In genomic region chr4:24897639-24898038, GRCh38 we compare ENCODE assay signal across 16 cellular contexts. TPM values are rescaled to one million over a fixed set of nuclear protein-coding genes. Genes with fewer than 3 reads are reported as not detected.
A peak's percentile ranks its signal among the peaks of the same experiment; 100 is the strongest.
DNase-seq lines count a peak whose midpoint lies in the region; ATAC-seq and TF ChIP-seq lines count a peak whose summit lies in the region.
"Had no signal": no experiment of that assay in that cellular context is flagged by ENCODE, and none has a peak within 500 bp of the region (broad histone marks: within the 10 kb centered on the region; RNA-seq: fewer than 3 reads in every experiment).

No MANE protein-coding gene starts in this region.

- intact Hi-C loops in esophagus muscularis mucosa (cut with DNase I), result no loop called here
- intact Hi-C loops in left cardiac atrium (cut with DNase I), result no loop called here

- 90% methylated on average over 6 of the region's 6 CpGs for WGBS in esophagus muscularis mucosa

- in situ Hi-C loops in G401 (cut with HindIII; ENCODE audit: low sequenced_read_pairs), result no loop called here

- H3K4me3 ChIP-seq in esophagus muscularis mucosa, result no peak overlapping the region

- H3K4me1 Mint-ChIP-seq in activated CD8-positive, alpha-beta T cell treated with anti-CD3 and anti-CD28 coated beads, Interleukin-2, amount 10 ng/mL, durations not matched to agents 7 days and 5 days (ENCODE audit: low read depth), result no peaks in the 10 kb centered on the region
- H3K4me1 Mint-ChIP-seq: B cell, CD14-positive monocyte had no signal

- peak overlapping the region in 3 of 4 donors; percentile 12 to 40 (median 27) for H3K27ac ChIP-seq in esophagus muscularis mucosa (replicated peaks in 1 of 4)
- H3K27ac ChIP-seq: HL-60 had no signal

- ATAC-seq in left cardiac atrium, result no peak
- ATAC-seq in activated CD8-positive, alpha-beta T cell treated with anti-CD3 and anti-CD28 coated beads, Interleukin-2, amount 10 ng/mL, durations not matched to agents 7 days and 5 days, result no peak
- ATAC-seq: CD8-positive, alpha-beta T cell had no signal

- no peak for TF ChIP-seq EP300 in esophagus muscularis mucosa (IDR thresholded peaks at IDR 0.05)

- H3K36me3 ChIP-seq in esophagus muscularis mucosa, result peaks cover 0 to 16% (median 6%) of the 10 kb centered on the region in 4 donors

- no peak overlapping the region for H3K27ac Mint-ChIP-seq in activated CD8-positive, alpha-beta T cell treated with anti-CD3 and anti-CD28 coated beads, Interleukin-2, amount 10 ng/mL, durations not matched to agents 7 days and 5 days
- H3K27ac Mint-ChIP-seq: B cell; CD14-positive monocyte; CD8-positive, alpha-beta T cell; HFFc6 had no signal

- POLR2A ChIA-PET in activated CD8-positive, alpha-beta T cell treated with anti-CD3 and anti-CD28 coated beads, Interleukin-2, amount 10 ng/mL, durations not matched to agents 7 days and 5 days (lab: Charles Lee), result no interaction called here

- peaks cover 0 to 32% (median 22%) of the 10 kb centered on the region in 4 donors for H3K4me1 ChIP-seq in esophagus muscularis mucosa

- H3K9me3 Mint-ChIP-seq in activated CD8-positive, alpha-beta T cell treated with anti-CD3 and anti-CD28 coated beads, Interleukin-2, amount 10 ng/mL, durations not matched to agents 7 days and 5 days (ENCODE audit: insufficient read depth), result no peaks in the 10 kb centered on the region
- H3K9me3 Mint-ChIP-seq: CD14-positive monocyte; CD8-positive, alpha-beta T cell; HFFc6 had no signal

- CTCF ChIA-PET in activated CD8-positive, alpha-beta T cell treated with anti-CD3 and anti-CD28 coated beads, Interleukin-2, amount 10 ng/mL, durations not matched to agents 7 days and 5 days (lab: Charles Lee), result no interaction called here

- H3K27me3 Mint-ChIP-seq in activated CD8-positive, alpha-beta T cell treated with anti-CD3 and anti-CD28 coated beads, Interleukin-2, amount 10 ng/mL, durations not matched to agents 7 days and 5 days (ENCODE audit: low read depth), result no peaks in the 10 kb centered on the region
- H3K27me3 Mint-ChIP-seq: B cell had no signal

- no peak for TF ChIP-seq POLR2A in esophagus muscularis mucosa (IDR thresholded peaks at IDR 0.05; ENCODE audit: low read depth)

- no peaks in the 10 kb centered on the region for H3K27me3 ChIP-seq in esophagus muscularis mucosa

- no peak overlapping the region for H3K4me3 Mint-ChIP-seq in activated CD8-positive, alpha-beta T cell treated with anti-CD3 and anti-CD28 coated beads, Interleukin-2, amount 10 ng/mL, durations not matched to agents 7 days and 5 days
- H3K4me3 Mint-ChIP-seq: B cell; CD14-positive monocyte; CD8-positive, alpha-beta T cell; HFFc6 had no signal

- no peaks in the 10 kb centered on the region for H3K9me3 ChIP-seq in esophagus muscularis mucosa

- no peaks in the 10 kb centered on the region for H3K36me3 Mint-ChIP-seq in activated CD8-positive, alpha-beta T cell treated with anti-CD3 and anti-CD28 coated beads, Interleukin-2, amount 10 ng/mL, durations not matched to agents 7 days and 5 days (ENCODE audit: low read depth)
- H3K36me3 Mint-ChIP-seq: CD8-positive, alpha-beta T cell had no signal

- DNase-seq in G401 (ENCODE audit: low spot score) (peak; percentile 58), esophagus muscularis mucosa (ENCODE audit: extremely low spot score) (no peak), superior temporal gyrus (ENCODE audit: extremely low spot score) (peak; percentile 19), NCI-H82 treated with DMSO at 0.1 percent for 48 hours (lab: John Stamatoyannopoulos, UW; ENCODE audit: unreplicated experiment) (no peak), NCI-H1105 (lab: John Stamatoyannopoulos, UW) (no peak), left cardiac atrium (no peak)
- no peak for DNase-seq in activated CD8-positive, alpha-beta T cell treated with anti-CD3 and anti-CD28 coated beads, Interleukin-2, amount 10 ng/mL, durations not matched to agents 7 days and 5 days
- DNase-seq: CD8-positive, alpha-beta T cell; COR-L47; DND-41; GF-D8; HCEC 1CT; HFFc6 had no signal

- no peak for TF ChIP-seq CTCF in esophagus muscularis mucosa (IDR thresholded peaks at IDR 0.05)

RNA-seq across cellular contexts. Expression of gene CCDC149, which starts 15.2 kb away (rescaled TPM):
- total RNA-seq in G401 (2014; rRNA removed; shearing (Covaris generic)), result not detected in 2 replicates
- total RNA-seq in esophagus muscularis mucosa (10 to 100 TPM; 21.0 to 37.9 (median 34.0) TPM), left cardiac atrium (10 to 100 TPM; 14.9 to 19.5 TPM)
- total RNA-seq in activated CD8-positive, alpha-beta T cell treated with anti-CD3 and anti-CD28 coated beads, Interleukin-2, amount 10 ng/mL, durations not matched to agents 7 days and 5 days, result not detected
- total RNA-seq: B cell; CD8-positive, alpha-beta T cell had no signal

Comparison
In these comparisons a context has a peak if more than half of its experiments do, and no peak if none do; other contexts are left out.
1. DNase-seq: peak in G401 (single experiment) and superior temporal gyrus (single experiment); none in esophagus muscularis mucosa (single experiment), NCI-H82 treated with DMSO at 0.1 percent for 48 hours (single experiment), NCI-H1105 (single experiment), left cardiac atrium (single experiment) and activated CD8-positive, alpha-beta T cell treated with anti-CD3 and anti-CD28 coated beads, Interleukin-2, amount 10 ng/mL, durations not matched to agents 7 days and 5 days (single experiment).
2. RNA of gene CCDC149, which starts 15.2 kb away (total RNA-seq): 21.0 to 37.9 TPM in esophagus muscularis mucosa and 14.9 to 19.5 TPM in left cardiac atrium; not detected in activated CD8-positive, alpha-beta T cell treated with anti-CD3 and anti-CD28 coated beads, Interleukin-2, amount 10 ng/mL, durations not matched to agents 7 days and 5 days and not detected in G401; every median in the first group is over 10 times any median in the second.